Comparison of ENCODE assay signal across 1 cellular context in the genomic region with DNA sequence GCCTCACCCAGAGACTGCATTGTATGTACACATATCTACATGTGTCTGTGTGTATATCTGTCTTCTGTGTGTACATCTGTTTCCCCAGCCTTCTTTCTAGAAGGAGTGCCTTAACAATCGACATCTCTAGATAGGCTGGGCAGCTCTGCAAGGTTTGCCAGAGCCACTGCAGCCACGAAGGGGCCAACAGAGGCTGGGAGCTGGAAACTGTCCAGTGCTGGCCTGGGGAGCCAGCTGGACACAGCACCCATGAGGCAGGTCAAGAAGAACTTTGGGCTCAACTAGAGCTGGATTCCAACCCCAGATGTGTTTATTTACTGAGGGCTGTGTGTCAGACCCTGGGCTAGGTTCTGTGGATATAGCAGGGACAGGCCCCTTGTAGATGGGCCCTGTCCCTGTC.
TF ChIP-seq lines count a peak whose summit lies in the region.

No MANE protein-coding gene starts in this region.

TF ChIP-seq in SK-N-SH, 30 proteins besides CTCF, POLR2A, EP300 and RAD21 (continued from another document):
- TF ChIP-seq FOXM1 (IDR thresholded peaks at IDR 0.05; ENCODE audit: low read depth) (no peak), ELF1 (IDR thresholded peaks at IDR 0.05) (no peak), YY1 (IDR thresholded peaks at IDR 0.05; ENCODE audit: low read depth) (no peak), TAF1 (IDR thresholded peaks at IDR 0.05; ENCODE audit: borderline replicate concordance, low read depth, low read length) (no peak), RCOR1 (IDR thresholded peaks at IDR 0.05; ENCODE audit: low read length) (no peak)
